Comparison of ENCODE assay signal across 28 cellular contexts in the genomic region with DNA sequence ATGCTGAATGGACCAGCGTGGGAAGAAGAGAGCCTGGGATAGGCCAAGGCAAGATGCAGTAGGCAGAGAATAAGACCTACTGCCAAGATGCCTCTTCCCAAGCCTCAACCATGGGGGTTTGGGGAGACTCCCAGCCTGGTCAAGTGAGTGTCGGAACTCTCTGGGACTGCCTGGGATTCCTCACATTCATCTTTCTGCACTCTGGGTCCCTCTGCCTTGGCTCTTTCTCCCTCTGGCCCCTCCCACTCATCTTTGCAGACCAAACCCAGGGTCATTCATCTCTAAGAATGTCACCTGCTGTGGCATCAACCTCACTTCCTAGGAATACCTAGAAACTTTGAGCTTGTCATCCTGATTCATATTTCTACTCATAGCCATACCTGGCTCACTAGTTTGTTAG.
"Had no signal": no experiment of that assay in that cellular context is flagged by ENCODE, and none has a peak within 500 bp of the region (broad histone marks: within the 10 kb centered on the region; RNA-seq: fewer than 3 reads in every experiment).

No MANE protein-coding gene starts in this region.

- H3K27ac ChIP-seq: left lung, lower lobe of right lung, neural progenitor cell, ovary, right atrium auricular region, right lobe of liver, stomach, testis, thyroid gland, transverse colon, upper lobe of left lung, vagina had no signal

- H3K9me3 Mint-ChIP-seq: neural progenitor cell; stimulated activated naive B cell treated with anti-CD40 and anti-IgM and Interleukin-4, amounts not matched to agents 10 μg/mL and 1 μg/mL and 100 μg/mL, for 72 hours had no signal

- H3K4me2 ChIP-seq: neural progenitor cell, smooth muscle cell had no signal

- H3K9ac ChIP-seq: neural progenitor cell had no signal

- H3K27ac Mint-ChIP-seq: naive thymus-derived CD4-positive, alpha-beta T cell; nephron progenitor cell; neural progenitor cell; progenitor cell of endocrine pancreas; stimulated activated naive B cell treated with anti-CD40 and anti-IgM and Interleukin-4, amounts not matched to agents 10 μg/mL and 1 μg/mL and 100 μg/mL, for 72 hours had no signal

- H3K4me1 Mint-ChIP-seq: nephron progenitor cell, neural progenitor cell had no signal

- H3K27me3 ChIP-seq: left lung, neural progenitor cell, ovary, right atrium auricular region, right lobe of liver, stomach, testis, thyroid gland, transverse colon, upper lobe of left lung, vagina had no signal

- H3K36me3 ChIP-seq: left lung, lower lobe of right lung, neural progenitor cell, ovary, right atrium auricular region, right lobe of liver, stomach, thyroid gland, transverse colon, upper lobe of left lung, vagina had no signal

- DNase-seq: hypothalamus; kidney glomerular epithelial cell; left colon; left lung; lower lobe of right lung; mammary epithelial cell; midbrain; mucosa of descending colon; naive thymus-derived CD4-positive, alpha-beta T cell; nephron progenitor cell; ovary; right lobe of liver; stimulated activated CD4-positive, alpha-beta T cell treated with anti-CD3 and anti-CD28 coated beads, Interleukin-12 subunit alpha, Interleukin-12 subunit beta, amount 100 ng/mL, for 4 hours; stimulated activated CD4-positive, alpha-beta T cell treated with anti-CD3 and anti-CD28 coated beads, Interleukin-15, amount 100 ng/mL, for 24 hours; stimulated activated CD4-positive, alpha-beta T cell treated with anti-CD3 and anti-CD28 coated beads, Interleukin-2, amount 100 ng/mL, for 24 hours; stimulated activated CD4-positive, alpha-beta T cell treated with anti-CD3 and anti-CD28 coated beads, Interleukin-4, amount 100 ng/mL, for 1 hour; stimulated activated naive B cell treated with anti-CD40 and anti-IgM and Interleukin-4, amounts not matched to agents 10 μg/mL and 1 μg/mL and 100 μg/mL, for 72 hours; stimulated activated naive CD8-positive, alpha-beta T cell treated with anti-CD3 and anti-CD28 coated beads, Interleukin-15, Interleukin-2, amounts not matched to agents 100 U/mL and 50 U/mL, for 24 hours; stomach; testis; thyroid gland; transverse colon; upper lobe of left lung had no signal

- H3K27me3 Mint-ChIP-seq: progenitor cell of endocrine pancreas had no signal

- ATAC-seq: left colon; left lung; lower lobe of right lung; mucosa of descending colon; naive thymus-derived CD4-positive, alpha-beta T cell; right lobe of liver; stimulated activated naive B cell treated with anti-CD40 and anti-IgM and Interleukin-4, amounts not matched to agents 10 μg/mL and 1 μg/mL and 100 μg/mL, for 72 hours; stimulated activated naive CD8-positive, alpha-beta T cell treated with anti-CD3 and anti-CD28 coated beads, Interleukin-15, Interleukin-2, amounts not matched to agents 100 U/mL and 50 U/mL, for 24 hours had no signal

- H3K9me3 ChIP-seq: left lung, lower lobe of right lung, mucosa of descending colon, ovary, right atrium auricular region, right lobe of liver, stomach, testis, thyroid gland, transverse colon, upper lobe of left lung, vagina had no signal

- H3K36me3 Mint-ChIP-seq: neural progenitor cell; stimulated activated naive B cell treated with anti-CD40 and anti-IgM and Interleukin-4, amounts not matched to agents 10 μg/mL and 1 μg/mL and 100 μg/mL, for 72 hours had no signal

- H2AFZ ChIP-seq: neural progenitor cell had no signal

- H3K4me3 ChIP-seq: left lung, lower lobe of right lung, mucosa of descending colon, neural progenitor cell, ovary, right atrium auricular region, right lobe of liver, smooth muscle cell, stomach, testis, thyroid gland, transverse colon, upper lobe of left lung, vagina had no signal

- H3K4me3 Mint-ChIP-seq: naive thymus-derived CD4-positive, alpha-beta T cell; nephron progenitor cell; neural progenitor cell; stimulated activated naive B cell treated with anti-CD40 and anti-IgM and Interleukin-4, amounts not matched to agents 10 μg/mL and 1 μg/mL and 100 μg/mL, for 72 hours had no signal

- H3K4me1 ChIP-seq: lower lobe of right lung, neural progenitor cell, right atrium auricular region, right lobe of liver, testis, upper lobe of left lung had no signal
